1 cellular context compared by ENCODE assay signal in the genomic region with DNA sequence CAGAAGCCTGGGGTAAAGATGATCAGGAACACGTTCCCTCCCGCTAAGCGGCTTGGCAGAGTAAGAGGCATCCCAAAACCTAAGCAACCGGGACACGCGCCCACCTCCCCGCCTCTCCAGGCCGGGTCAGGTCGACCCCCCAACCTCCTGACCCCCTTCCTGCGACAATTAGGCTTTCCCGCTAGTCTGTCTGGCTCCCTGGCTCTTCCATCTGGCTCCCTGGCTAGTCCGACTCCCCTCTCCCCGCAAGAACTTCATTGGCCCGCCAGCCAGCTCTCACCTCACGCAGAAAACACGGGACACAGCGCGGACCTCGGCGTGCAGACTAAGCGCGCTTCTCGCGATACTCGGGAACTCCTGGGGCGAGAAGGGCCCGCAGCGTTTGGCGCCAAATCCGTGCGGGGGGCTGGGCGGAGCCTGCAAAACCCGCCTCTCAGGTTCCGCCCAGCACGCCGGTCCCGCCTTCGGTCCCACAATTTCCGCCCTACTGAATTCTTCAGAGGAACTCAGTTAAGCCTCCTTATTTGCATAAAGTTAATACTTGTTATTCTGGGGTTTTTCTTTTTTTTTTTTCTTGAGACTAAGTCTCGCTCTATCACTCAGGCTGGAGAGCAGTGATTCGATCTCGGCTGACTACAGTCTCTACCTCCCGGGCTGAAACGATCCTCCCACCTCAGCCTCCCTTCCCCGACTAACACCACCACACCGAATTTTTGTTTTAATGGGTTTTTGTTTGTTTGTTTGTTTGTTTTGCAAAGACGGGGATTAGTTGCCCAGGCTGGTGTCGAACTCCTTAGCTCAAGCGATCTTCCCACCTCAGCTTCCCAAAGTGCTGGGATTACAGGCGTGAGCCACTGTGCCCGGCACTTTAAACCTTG.
TF ChIP-seq lines count a peak whose summit lies in the region.

A gene with protein sequence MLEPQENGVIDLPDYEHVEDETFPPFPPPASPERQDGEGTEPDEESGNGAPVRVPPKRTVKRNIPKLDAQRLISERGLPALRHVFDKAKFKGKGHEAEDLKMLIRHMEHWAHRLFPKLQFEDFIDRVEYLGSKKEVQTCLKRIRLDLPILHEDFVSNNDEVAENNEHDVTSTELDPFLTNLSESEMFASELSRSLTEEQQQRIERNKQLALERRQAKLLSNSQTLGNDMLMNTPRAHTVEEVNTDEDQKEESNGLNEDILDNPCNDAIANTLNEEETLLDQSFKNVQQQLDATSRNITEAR (minus strand): TSS at position 327 of the 878 bp plus-strand sequence. CDS start 3,738 bp downstream, outside the sequence.

TF ChIP-seq in HepG2, 621 proteins besides CTCF, POLR2A, EP300 and RAD21 (continued from another document and continues in another):
- 0 out of 2 replicates have a peak, but pooled peaks have one; percentile 47 for TF ChIP-seq ATF6 (CRISPR knock-in tag; conservative IDR thresholded peaks at IDR 0.05)
- TF ChIP-seq MYC (CRISPR knock-in tag; IDR thresholded peaks at IDR 0.05; ENCODE audit: borderline replicate concordance) = peak; percentile 81; the same call in 1 of the 2 replicates
- peak; percentile 30 for TF ChIP-seq FOSL2 (CRISPR knock-in tag; IDR thresholded peaks at IDR 0.05)
- TF ChIP-seq ZMAT3 (CRISPR knock-in tag; conservative IDR thresholded peaks at IDR 0.05) = 0 out of 2 replicates have a peak, but pooled peaks have one; percentile 23
- TF ChIP-seq ZNF510 (CRISPR knock-in tag; IDR thresholded peaks at IDR 0.05; ENCODE audit: low read depth) = peak; percentile 95; the same call in 1 of the 2 replicates
- TF ChIP-seq AKNA (CRISPR knock-in tag; IDR thresholded peaks at IDR 0.05; ENCODE audit: borderline replicate concordance) = no peak; the same call in 1 of the 2 replicates
- TF ChIP-seq ZNF576 (CRISPR knock-in tag; IDR thresholded peaks at IDR 0.05) = no peak; the same call in 1 of the 2 replicates
- 0 out of 2 replicates have a peak, but pooled peaks have one; percentile 33 for TF ChIP-seq HNRNPL (IDR thresholded peaks at IDR 0.05; ENCODE audit: low read depth, low read length)
- peak; percentile 32; the same call in 1 of the 2 replicates for TF ChIP-seq NFAT5 (CRISPR knock-in tag; IDR thresholded peaks at IDR 0.05)
- TF ChIP-seq, protein P1, sequence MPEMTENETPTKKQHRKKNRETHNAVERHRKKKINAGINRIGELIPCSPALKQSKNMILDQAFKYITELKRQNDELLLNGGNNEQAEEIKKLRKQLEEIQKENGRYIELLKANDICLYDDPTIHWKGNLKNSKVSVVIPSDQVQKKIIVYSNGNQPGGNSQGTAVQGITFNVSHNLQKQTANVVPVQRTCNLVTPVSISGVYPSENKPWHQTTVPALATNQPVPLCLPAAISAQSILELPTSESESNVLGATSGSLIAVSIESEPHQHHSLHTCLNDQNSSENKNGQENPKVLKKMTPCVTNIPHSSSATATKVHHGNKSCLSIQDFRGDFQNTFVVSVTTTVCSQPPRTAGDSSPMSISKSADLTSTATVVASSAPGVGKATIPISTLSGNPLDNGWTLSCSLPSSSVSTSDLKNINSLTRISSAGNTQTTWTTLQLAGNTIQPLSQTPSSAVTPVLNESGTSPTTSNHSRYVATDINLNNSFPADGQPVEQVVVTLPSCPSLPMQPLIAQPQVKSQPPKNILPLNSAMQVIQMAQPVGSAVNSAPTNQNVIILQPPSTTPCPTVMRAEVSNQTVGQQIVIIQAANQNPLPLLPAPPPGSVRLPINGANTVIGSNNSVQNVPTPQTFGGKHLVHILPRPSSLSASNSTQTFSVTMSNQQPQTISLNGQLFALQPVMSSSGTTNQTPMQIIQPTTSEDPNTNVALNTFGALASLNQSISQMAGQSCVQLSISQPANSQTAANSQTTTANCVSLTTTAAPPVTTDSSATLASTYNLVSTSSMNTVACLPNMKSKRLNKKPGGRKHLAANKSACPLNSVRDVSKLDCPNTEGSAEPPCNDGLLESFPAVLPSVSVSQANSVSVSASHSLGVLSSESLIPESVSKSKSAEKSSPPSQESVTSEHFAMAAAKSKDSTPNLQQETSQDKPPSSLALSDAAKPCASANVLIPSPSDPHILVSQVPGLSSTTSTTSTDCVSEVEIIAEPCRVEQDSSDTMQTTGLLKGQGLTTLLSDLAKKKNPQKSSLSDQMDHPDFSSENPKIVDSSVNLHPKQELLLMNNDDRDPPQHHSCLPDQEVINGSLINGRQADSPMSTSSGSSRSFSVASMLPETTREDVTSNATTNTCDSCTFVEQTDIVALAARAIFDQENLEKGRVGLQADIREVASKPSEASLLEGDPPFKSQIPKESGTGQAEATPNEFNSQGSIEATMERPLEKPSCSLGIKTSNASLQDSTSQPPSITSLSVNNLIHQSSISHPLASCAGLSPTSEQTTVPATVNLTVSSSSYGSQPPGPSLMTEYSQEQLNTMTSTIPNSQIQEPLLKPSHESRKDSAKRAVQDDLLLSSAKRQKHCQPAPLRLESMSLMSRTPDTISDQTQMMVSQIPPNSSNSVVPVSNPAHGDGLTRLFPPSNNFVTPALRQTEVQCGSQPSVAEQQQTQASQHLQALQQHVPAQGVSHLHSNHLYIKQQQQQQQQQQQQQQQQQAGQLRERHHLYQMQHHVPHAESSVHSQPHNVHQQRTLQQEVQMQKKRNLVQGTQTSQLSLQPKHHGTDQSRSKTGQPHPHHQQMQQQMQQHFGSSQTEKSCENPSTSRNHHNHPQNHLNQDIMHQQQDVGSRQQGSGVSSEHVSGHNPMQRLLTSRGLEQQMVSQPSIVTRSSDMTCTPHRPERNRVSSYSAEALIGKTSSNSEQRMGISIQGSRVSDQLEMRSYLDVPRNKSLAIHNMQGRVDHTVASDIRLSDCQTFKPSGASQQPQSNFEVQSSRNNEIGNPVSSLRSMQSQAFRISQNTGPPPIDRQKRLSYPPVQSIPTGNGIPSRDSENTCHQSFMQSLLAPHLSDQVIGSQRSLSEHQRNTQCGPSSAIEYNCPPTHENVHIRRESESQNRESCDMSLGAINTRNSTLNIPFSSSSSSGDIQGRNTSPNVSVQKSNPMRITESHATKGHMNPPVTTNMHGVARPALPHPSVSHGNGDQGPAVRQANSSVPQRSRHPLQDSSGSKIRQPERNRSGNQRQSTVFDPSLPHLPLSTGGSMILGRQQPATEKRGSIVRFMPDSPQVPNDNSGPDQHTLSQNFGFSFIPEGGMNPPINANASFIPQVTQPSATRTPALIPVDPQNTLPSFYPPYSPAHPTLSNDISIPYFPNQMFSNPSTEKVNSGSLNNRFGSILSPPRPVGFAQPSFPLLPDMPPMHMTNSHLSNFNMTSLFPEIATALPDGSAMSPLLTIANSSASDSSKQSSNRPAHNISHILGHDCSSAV (CRISPR knock-in tag; IDR thresholded peaks at IDR 0.05; ENCODE audit: borderline replicate concordance) = no peak
- TF ChIP-seq ETV5 (CRISPR knock-in tag; IDR thresholded peaks at IDR 0.05; ENCODE audit: borderline replicate concordance) = peak; percentile 48; the same call in 1 of the 2 replicates
- TF ChIP-seq ZNF878 (CRISPR knock-in tag; IDR thresholded peaks at IDR 0.05) = peak; percentile 74; the same call in 1 of the 2 replicates
- TF ChIP-seq ZNF367 (CRISPR knock-in tag; IDR thresholded peaks at IDR 0.05; ENCODE audit: borderline replicate concordance) = 0 out of 2 replicates have a peak, but pooled peaks have one; percentile 21
- no peak for TF ChIP-seq CHCHD3 (CRISPR knock-in tag; IDR thresholded peaks at IDR 0.05)
- TF ChIP-seq NFYC (CRISPR knock-in tag; IDR thresholded peaks at IDR 0.05) = peak; percentile 61; the same call in 1 of the 2 replicates
- TF ChIP-seq, protein P2, sequence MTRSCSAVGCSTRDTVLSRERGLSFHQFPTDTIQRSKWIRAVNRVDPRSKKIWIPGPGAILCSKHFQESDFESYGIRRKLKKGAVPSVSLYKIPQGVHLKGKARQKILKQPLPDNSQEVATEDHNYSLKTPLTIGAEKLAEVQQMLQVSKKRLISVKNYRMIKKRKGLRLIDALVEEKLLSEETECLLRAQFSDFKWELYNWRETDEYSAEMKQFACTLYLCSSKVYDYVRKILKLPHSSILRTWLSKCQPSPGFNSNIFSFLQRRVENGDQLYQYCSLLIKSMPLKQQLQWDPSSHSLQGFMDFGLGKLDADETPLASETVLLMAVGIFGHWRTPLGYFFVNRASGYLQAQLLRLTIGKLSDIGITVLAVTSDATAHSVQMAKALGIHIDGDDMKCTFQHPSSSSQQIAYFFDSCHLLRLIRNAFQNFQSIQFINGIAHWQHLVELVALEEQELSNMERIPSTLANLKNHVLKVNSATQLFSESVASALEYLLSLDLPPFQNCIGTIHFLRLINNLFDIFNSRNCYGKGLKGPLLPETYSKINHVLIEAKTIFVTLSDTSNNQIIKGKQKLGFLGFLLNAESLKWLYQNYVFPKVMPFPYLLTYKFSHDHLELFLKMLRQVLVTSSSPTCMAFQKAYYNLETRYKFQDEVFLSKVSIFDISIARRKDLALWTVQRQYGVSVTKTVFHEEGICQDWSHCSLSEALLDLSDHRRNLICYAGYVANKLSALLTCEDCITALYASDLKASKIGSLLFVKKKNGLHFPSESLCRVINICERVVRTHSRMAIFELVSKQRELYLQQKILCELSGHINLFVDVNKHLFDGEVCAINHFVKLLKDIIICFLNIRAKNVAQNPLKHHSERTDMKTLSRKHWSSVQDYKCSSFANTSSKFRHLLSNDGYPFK (CRISPR knock-in tag; IDR thresholded peaks at IDR 0.05; ENCODE audit: borderline replicate concordance) = peak; percentile 52; the same call in 1 of the 2 replicates
